In genomic region chr5:15618938-15619337, GRCh38 we compare ENCODE assay signal across 36 cellular contexts.
"Had no signal": no experiment of that assay in that cellular context is flagged by ENCODE, and none has a peak within 500 bp of the region (broad histone marks: within the 10 kb centered on the region; RNA-seq: fewer than 3 reads in every experiment).

No MANE protein-coding gene starts in this region.

- H3K4me1 Mint-ChIP-seq: activated B cell treated with CpG ODN at 0.5 μM for 24 hours; activated CD4-positive, alpha-beta T cell treated with anti-CD3 and anti-CD28 coated beads, Interleukin-2, amount 10 ng/mL, durations not matched to agents 24 days and 14 days; activated naive CD8-positive, alpha-beta T cell treated with anti-CD3 and anti-CD28 coated beads for 36 hours; activated T-helper 17 cell treated with anti-CD3 and anti-CD28 coated beads, Interleukin-2, amount 50 U/mL, for 72 hours had no signal

- FAIRE-seq: astrocyte, TTC549 had no signal

- H3K27me3 Mint-ChIP-seq: activated B cell treated with CpG ODN at 0.5 μM for 24 hours; activated CD4-positive, alpha-beta memory T cell treated with anti-CD3 and anti-CD28 coated beads for 36 hours; activated CD4-positive, alpha-beta T cell treated with anti-CD3 and anti-CD28 coated beads, Interleukin-2, amount 10 ng/mL, durations not matched to agents 24 days and 14 days; activated CD8-positive, alpha-beta T cell treated with anti-CD3 and anti-CD28 coated beads for 36 hours; activated naive CD8-positive, alpha-beta T cell treated with anti-CD3 and anti-CD28 coated beads for 36 hours; activated T-helper 17 cell treated with anti-CD3 and anti-CD28 coated beads, Interleukin-2, amount 50 U/mL, for 72 hours had no signal

- H3K27ac Mint-ChIP-seq: activated B cell treated with CpG ODN at 0.5 μM for 24 hours; activated CD4-positive, alpha-beta memory T cell treated with anti-CD3 and anti-CD28 coated beads for 36 hours; activated CD4-positive, alpha-beta T cell treated with anti-CD3 and anti-CD28 coated beads, Interleukin-2, amount 10 ng/mL, durations not matched to agents 24 days and 14 days; activated CD8-positive, alpha-beta T cell treated with anti-CD3 and anti-CD28 coated beads for 36 hours; activated naive CD4-positive, alpha-beta T cell treated with anti-CD3 and anti-CD28 coated beads for 36 hours; activated naive CD4-positive, alpha-beta T cell treated with anti-CD3 and anti-CD28 coated beads, Interleukin-2, amount 50 U/mL, for 72 hours; activated naive CD8-positive, alpha-beta T cell treated with anti-CD3 and anti-CD28 coated beads for 36 hours; activated T-cell treated with anti-CD3 and anti-CD28 coated beads, Interleukin-2, amount 50 U/mL, for 72 hours; activated T-helper 1 cell treated with anti-CD3 and anti-CD28 coated beads, Interleukin-12 subunit alpha, Interleukin-12 subunit beta, Interleukin-2, Interleukin-4 antibody, amounts not matched to agents 30 ng/mL and 10 ng/mL and 1 ng/mL, durations not matched to agents 14 hours and 24 hours and 36 hours; activated T-helper 17 cell treated with anti-CD3 and anti-CD28 coated beads, Interleukin-2, amount 50 U/mL, for 72 hours; T-helper 1 cell treated with Interleukin-12 subunit alpha and Interleukin-12 subunit beta and Interleukin-4 antibody, amounts not matched to agents 30 μg/mL and 1 μg/mL, for 36 hours; T-helper 2 cell treated with Interferon-gamma antibody and Interleukin-4, amounts not matched to agents 5 μg/mL and 100 μg/mL, for 36 hours had no signal

- DNase-seq: activated B cell treated with CpG ODN at 0.5 μM for 24 hours; activated CD4-positive, alpha-beta memory T cell treated with anti-CD3 and anti-CD28 coated beads for 36 hours; activated CD4-positive, alpha-beta T cell treated with anti-CD3 and anti-CD28 coated beads for 4 hours; activated CD4-positive, alpha-beta T cell treated with anti-CD3 and anti-CD28 coated beads, Interleukin-2, amount 10 ng/mL, durations not matched to agents 24 days and 14 days; activated CD4-positive, alpha-beta T cell treated with anti-CD3 and anti-CD28 coated beads, Interleukin-2, amount 50 U/mL, for 1 hour; activated CD4-positive, alpha-beta T cell treated with anti-CD3 and anti-CD28 coated beads, Interleukin-2, amount 50 U/mL, for 4 hours; activated CD4-positive, CD25-positive, alpha-beta regulatory T cell treated with anti-CD3 and anti-CD28 coated beads, Interleukin-2, amount 50 U/mL, for 72 hours; activated CD8-positive, alpha-beta memory T cell treated with anti-CD3 and anti-CD28 coated beads, Interleukin-2, amount 50 U/mL, for 4 hours; activated CD8-positive, alpha-beta T cell treated with anti-CD3 and anti-CD28 coated beads for 36 hours; activated effector memory CD4-positive, alpha-beta T cell treated with anti-CD3 and anti-CD28 coated beads, Interleukin-2, amount 50 U/mL, for 16 hours; activated gamma-delta T cell treated with Interleukin-2 at 50 U/mL for 16 hours; activated naive CD4-positive, alpha-beta T cell; activated naive CD4-positive, alpha-beta T cell treated with anti-CD3 and anti-CD28 coated beads for 36 hours; activated naive CD4-positive, alpha-beta T cell treated with anti-CD3 and anti-CD28 coated beads, Interleukin-2, amount 50 U/mL, for 16 hours; activated naive CD8-positive, alpha-beta T cell treated with anti-CD3 and anti-CD28 coated beads for 36 hours; activated T-cell treated with anti-CD3 and anti-CD28 coated beads for 4 hours; activated T-cell treated with anti-CD3 and anti-CD28 coated beads, Interleukin-2, amount 50 U/mL, for 1 hour; activated T-cell treated with anti-CD3 and anti-CD28 coated beads, Interleukin-2, amount 50 U/mL, for 4 hours; activated T-cell treated with anti-CD3 and anti-CD28 coated beads, Interleukin-2, amount 50 U/mL, for 72 hours; amygdala; aorta; body of pancreas; brain microvascular endothelial cell; central memory CD4-positive, alpha-beta T cell; T-helper 1 cell; T-helper 2 cell; T-helper 9 cell had no signal

- H3K4me1 ChIP-seq: body of pancreas, breast epithelium had no signal

- H3K4me3 ChIP-seq: body of pancreas, breast epithelium had no signal

- H3K27me3 ChIP-seq: body of pancreas, brain microvascular endothelial cell, breast epithelium had no signal

- H3K4me3 Mint-ChIP-seq: activated B cell treated with CpG ODN at 0.5 μM for 24 hours; activated CD4-positive, alpha-beta memory T cell treated with anti-CD3 and anti-CD28 coated beads for 36 hours; activated CD4-positive, alpha-beta T cell treated with anti-CD3 and anti-CD28 coated beads, Interleukin-2, amount 10 ng/mL, durations not matched to agents 24 days and 14 days; activated CD8-positive, alpha-beta T cell treated with anti-CD3 and anti-CD28 coated beads for 36 hours; activated naive CD4-positive, alpha-beta T cell treated with anti-CD3 and anti-CD28 coated beads for 36 hours; activated naive CD8-positive, alpha-beta T cell treated with anti-CD3 and anti-CD28 coated beads for 36 hours; activated T-cell treated with anti-CD3 and anti-CD28 coated beads, Interleukin-2, amount 50 U/mL, for 4 hours; activated T-cell treated with anti-CD3 and anti-CD28 coated beads, Interleukin-2, amount 50 U/mL, for 72 hours; activated T-helper 1 cell treated with anti-CD3 and anti-CD28 coated beads, Interleukin-12 subunit alpha, Interleukin-12 subunit beta, Interleukin-2, Interleukin-4 antibody, amounts not matched to agents 30 ng/mL and 10 ng/mL and 1 ng/mL, durations not matched to agents 14 hours and 24 hours and 36 hours; activated T-helper 17 cell treated with anti-CD3 and anti-CD28 coated beads, Interleukin-2, amount 50 U/mL, for 72 hours; T-helper 1 cell treated with Interleukin-12 subunit alpha and Interleukin-12 subunit beta and Interleukin-4 antibody, amounts not matched to agents 30 μg/mL and 1 μg/mL, for 36 hours; T-helper 2 cell treated with Interferon-gamma antibody and Interleukin-4, amounts not matched to agents 5 μg/mL and 100 μg/mL, for 36 hours had no signal

- H3K36me3 ChIP-seq: brain microvascular endothelial cell, breast epithelium had no signal

- H3K9me3 ChIP-seq: body of pancreas, breast epithelium had no signal

- ATAC-seq: activated CD8-positive, alpha-beta T cell treated with anti-CD3 and anti-CD28 coated beads for 36 hours; activated naive CD4-positive, alpha-beta T cell treated with anti-CD3 and anti-CD28 coated beads, Interleukin-2, amount 50 U/mL, for 72 hours; activated T-cell treated with anti-CD3 and anti-CD28 coated beads, Interleukin-2, amount 50 U/mL, for 4 hours; activated T-cell treated with anti-CD3 and anti-CD28 coated beads, Interleukin-2, amount 50 U/mL, for 72 hours; activated T-helper 17 cell treated with anti-CD3 and anti-CD28 coated beads, Interleukin-2, amount 50 U/mL, for 72 hours; body of pancreas had no signal

- H3K36me3 Mint-ChIP-seq: activated CD4-positive, alpha-beta memory T cell treated with anti-CD3 and anti-CD28 coated beads for 36 hours; activated naive CD4-positive, alpha-beta T cell treated with anti-CD3 and anti-CD28 coated beads, Interleukin-2, amount 50 U/mL, for 72 hours; activated naive CD8-positive, alpha-beta T cell treated with anti-CD3 and anti-CD28 coated beads for 36 hours had no signal

- H3K27ac ChIP-seq: body of pancreas, brain microvascular endothelial cell, breast epithelium, VCaP had no signal
